Comparison of ENCODE assay signal across 21 cellular contexts in the genomic region with DNA sequence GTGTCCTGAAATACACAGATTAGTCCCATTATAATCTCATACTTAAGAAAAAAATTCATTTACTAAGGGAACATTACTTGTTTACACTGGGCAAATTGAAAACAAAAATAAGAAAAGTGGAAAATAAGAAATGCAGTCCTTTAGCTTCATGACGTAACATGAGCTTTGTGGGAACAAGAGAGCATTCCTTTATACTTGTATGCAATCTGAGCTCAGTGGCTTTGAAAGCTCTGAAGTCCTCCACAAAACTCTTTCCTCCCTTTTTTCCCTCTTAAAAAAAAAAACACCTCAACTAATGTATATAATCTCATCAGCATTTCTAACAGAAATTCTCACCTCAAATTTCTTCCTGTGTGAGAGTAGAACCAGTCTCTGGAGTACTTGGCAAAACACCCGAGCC.
DNase-seq lines count a peak whose midpoint lies in the region; ATAC-seq, FAIRE-seq and TF ChIP-seq lines count a peak whose summit lies in the region.
"Had no signal": no experiment of that assay in that cellular context is flagged by ENCODE, and none has a peak within 500 bp of the region (broad histone marks: within the 10 kb centered on the region; RNA-seq: fewer than 3 reads in every experiment).

No MANE protein-coding gene starts in this region.

- H3K4me1 ChIP-seq in A673 (ENCODE audit: insufficient read depth, low read length, poor library complexity, severe bottlenecking) (peaks cover 64% of the 10 kb centered on the region), endodermal cell (ENCODE audit: control insufficient read depth, insufficient read depth, low read length) (peaks cover 10% of the 10 kb centered on the region)

- no peak overlapping the region for H3K4me3 Mint-ChIP-seq in endodermal cell
- H3K4me3 Mint-ChIP-seq: B cell, CD14-positive monocyte had no signal

- H3K9me3 ChIP-seq in A673 (ENCODE audit: low read depth, low read length, poor library complexity, severe bottlenecking) (no peaks in the 10 kb centered on the region), SK-N-MC (ENCODE audit: low read depth, low read length) (no peaks in the 10 kb centered on the region), endodermal cell (ENCODE audit: control insufficient read depth, low read length) (no peaks in the 10 kb centered on the region)

- ATAC-seq in omental fat pad (ENCODE audit: low FRiP score) (no peak), HG02571 (IDR thresholded peaks at IDR 0.05; ENCODE audit: unreplicated experiment) (no peak)

- POLR2A ChIA-PET in A673 (lab: Charles Lee; ENCODE audit: low non-redundant PET), result interaction anchor here (0.6 kb wide), 1 partner anchor 651 kb away, joined by 5 read pairs; no protein-coding TSS in a partner anchor

- TF ChIP-seq CTCF in A673 (conservative IDR thresholded peaks at IDR 0.05; ENCODE audit: low read depth, low read length) (no peak), endodermal cell (conservative IDR thresholded peaks at IDR 0.05) (no peak), omental fat pad (IDR thresholded peaks at IDR 0.05) (no peak)

- peaks cover 15% of the 10 kb centered on the region for H3K27me3 Mint-ChIP-seq in endodermal cell (ENCODE audit: insufficient read depth)

- H3K27ac ChIP-seq in A673 (ENCODE audit: low read depth, low read length, poor library complexity, severe bottlenecking), result peak overlapping the region; percentile 86
- peak overlapping the region; percentile 73 for H3K27ac ChIP-seq in SK-N-MC
- H3K27ac ChIP-seq in endodermal cell (ENCODE audit: low read depth, low read length), result peak overlapping the region; percentile 34

- no TSS peak for BruUV-seq in A673 (replicated peaks; lab: Mats Ljungman, UMichigan)

- 85 to 91% methylated on average over 2 of the region's 2 CpGs for WGBS in endodermal cell (ENCODE audit: insufficient coverage in 1 of 2, insufficient read length in 1 of 2), 2 experiments

- H3K4me3 ChIP-seq in A673 (ENCODE audit: low read depth, low read length, poor library complexity, severe bottlenecking) (no peak overlapping the region), SK-N-MC (no peak overlapping the region), endodermal cell (ENCODE audit: low read length) (no peak overlapping the region)

- DNase-seq in A673 (ENCODE audit: low spot score), result peak; percentile 49
- DNase-seq in HTR-8/SVneo (ENCODE audit: insufficient read length, low spot score), result no peak
- DNase-seq in SK-N-MC (ENCODE audit: low read depth, low spot score), result no peak
- DNase-seq in endodermal cell, result no peak
- no peak for DNase-seq in OCI-M1 (lab: John Stamatoyannopoulos, UW)
- no peak for DNase-seq in GOT3 (lab: John Stamatoyannopoulos, UW)
- DNase-seq in omental fat pad (ENCODE audit: low spot score), result no peak
- DNase-seq: GF-D8, HCEC 1CT, KBM-7, MM.1S, NCI-H1048, NCI-H1436, NCI-H187 treated with DMSO at 0.1 percent for 48 hours, NCI-H2171 treated with DMSO at 0.1 percent for 48 hours, NCI-H524 treated with DMSO at 0.1 percent for 48 hours, SHP77, SW 1271 had no signal

- H3K36me3 Mint-ChIP-seq in endodermal cell (ENCODE audit: low read depth), result no peaks in the 10 kb centered on the region
- H3K36me3 Mint-ChIP-seq: CD14-positive monocyte had no signal

- H3K4me1 Mint-ChIP-seq in endodermal cell, result peaks cover 41% of the 10 kb centered on the region
- H3K4me1 Mint-ChIP-seq: B cell, CD14-positive monocyte had no signal

- H3K9me3 Mint-ChIP-seq in endodermal cell, result no peaks in the 10 kb centered on the region
- H3K9me3 Mint-ChIP-seq: CD14-positive monocyte had no signal

- intact Hi-C loops in A673 (cut with micrococcal nuclease; ENCODE audit: unreplicated experiment), result no loop called here

- no peaks in the 10 kb centered on the region for H3K36me3 ChIP-seq in A673 (ENCODE audit: insufficient read depth, low read length, poor library complexity, severe bottlenecking)
- no peaks in the 10 kb centered on the region for H3K36me3 ChIP-seq in SK-N-MC (ENCODE audit: insufficient read depth, low read length)
- no peaks in the 10 kb centered on the region for H3K36me3 ChIP-seq in endodermal cell (ENCODE audit: control insufficient read depth, insufficient read depth, low read length)

- FAIRE-seq in HTR-8/SVneo (lab: Jason Lieb, UNC), result peak; percentile 9

- CTCF ChIA-PET in A673 (lab: Charles Lee), result interaction anchor here (0.6 kb wide), 1 partner anchor 121 kb away, joined by 6 read pairs; no protein-coding TSS in a partner anchor

- H3K9ac ChIP-seq in SK-N-MC (ENCODE audit: insufficient read length), result no peak overlapping the region
- H3K9ac ChIP-seq in endodermal cell (ENCODE audit: extremely low read depth, low read length, poor library complexity, severe bottlenecking), result no peak overlapping the region

- H3K27ac Mint-ChIP-seq in endodermal cell, result no peak overlapping the region
- H3K27ac Mint-ChIP-seq: B cell, CD14-positive monocyte had no signal

- H3K27me3 ChIP-seq in A673 (replicated peaks; ENCODE audit: insufficient read depth, low read depth, low read length, poor library complexity) (no peaks in the 10 kb centered on the region), endodermal cell (ENCODE audit: control insufficient read depth, insufficient read depth, low read length, poor library complexity, severe bottlenecking) (no peaks in the 10 kb centered on the region)

Comparison
In these comparisons a context has a peak if more than half of its experiments do, and no peak if none do; other contexts are left out.
1. H3K27ac ChIP-seq: peak in every context shown above with its lines; median percentile 86 in A673; 73 in SK-N-MC; 34 in endodermal cell.